Comparison of ENCODE assay signal across 11 cellular contexts in genomic region chr2:226813148-226813701, GRCh38. TPM values are rescaled to one million over a fixed set of nuclear protein-coding genes. Genes with fewer than 3 reads are reported as not detected.
A peak's percentile ranks its signal among the peaks of the same experiment; 100 is the strongest.
DNase-seq lines count a peak whose midpoint lies in the region; ATAC-seq and TF ChIP-seq lines count a peak whose summit lies in the region.
"Had no signal": no experiment of that assay in that cellular context is flagged by ENCODE, and none has a peak within 500 bp of the region (broad histone marks: within the 10 kb centered on the region; RNA-seq: fewer than 3 reads in every experiment).

No MANE protein-coding gene starts in this region.

- TF ChIP-seq CTCF in RWPE2 (IDR thresholded peaks at IDR 0.05; ENCODE audit: poor library complexity, severe bottlenecking) (peak; percentile 61), spleen (IDR thresholded peaks at IDR 0.05 in 8 of 11, conservative IDR thresholded peaks at IDR 0.05 in 3 of 11) (peak in 2 of 11 experiments; percentile 10 to 33)

- 82 to 100% (median 92%) methylated on average over 1 of the region's 1 CpG for WGBS in spleen, 5 donors

- H3K9me3 ChIP-seq in RWPE2 (ENCODE audit: severe bottlenecking): no peaks in the 10 kb centered on the region
- no peaks in the 10 kb centered on the region for H3K9me3 ChIP-seq in spleen

- H3K4me1 ChIP-seq in RWPE2 (ENCODE audit: insufficient read depth, poor library complexity, severe bottlenecking) (no peaks in the 10 kb centered on the region), spleen (no peaks in the 10 kb centered on the region)

- intact Hi-C loops in spleen (cut with DNase I; ENCODE audit: low total_unique reads): no loop called here

- ATAC-seq in GM19395 (IDR thresholded peaks at IDR 0.05; ENCODE audit: unreplicated experiment): peak; percentile 73
- ATAC-seq in RWPE2 (ENCODE audit: low read depth): no peak
- ATAC-seq in GM21526 (IDR thresholded peaks at IDR 0.05; ENCODE audit: low FRiP score, unreplicated experiment): no peak

- H3K4me3 ChIP-seq in RWPE2 (ENCODE audit: severe bottlenecking) (no peak overlapping the region), spleen (no peak overlapping the region)
- H3K4me3 ChIP-seq: lung had no signal

- DNase-seq in EH (ENCODE audit: low read depth) (peak; percentile 32), RWPE2 (ENCODE audit: low spot score) (no peak), inferior parietal cortex (ENCODE audit: extremely low spot score) (peak; percentile 50), GF-D8 (lab: John Stamatoyannopoulos, UW) (no peak), spleen (no peak), NCI-H774 (lab: John Stamatoyannopoulos, UW) (no peak)
- DNase-seq: activated B cell treated with CpG ODN at 0.5 μM for 24 hours, MV-4-11 had no signal

- TF ChIP-seq POLR2A in spleen (IDR thresholded peaks at IDR 0.05): no peak

- H3K36me3 ChIP-seq in RWPE2 (ENCODE audit: low read depth) (no peaks in the 10 kb centered on the region), spleen (no peaks in the 10 kb centered on the region)

- H3K27ac ChIP-seq in RWPE2 (ENCODE audit: poor library complexity, severe bottlenecking) (no peak overlapping the region), spleen (no peak overlapping the region)

- H3K27me3 ChIP-seq in RWPE2 (ENCODE audit: insufficient read depth, poor library complexity, severe bottlenecking) (no peaks in the 10 kb centered on the region), spleen (replicated peaks in 1 of 7) (peaks cover 0 to 28% (median 1%) of the 10 kb centered on the region in 7 donors)

RNA-seq across cellular contexts. Expression of gene IRS1, which starts 13.6 kb away (rescaled TPM):
- total RNA-seq in spleen: 10 to 100 TPM in 2 of 7 donors, 1 to 10 TPM in 5; 6.2 to 11.6 (median 9.3) TPM
- polyA plus RNA-seq in spleen: 1 to 10 TPM in 2 of 3 donors, under 1 TPM in 1; 0.89 to 1.5 (median 1.2) TPM

RNA-seq across cellular contexts. Expression of gene RHBDD1, which starts 22.6 kb away (rescaled TPM):
- total RNA-seq in spleen: 10 to 100 TPM; 27.1 to 67.5 (median 51.2) TPM
- 1 to 10 TPM; 6.1 to 8.0 (median 7.6) TPM for polyA plus RNA-seq in spleen

Comparison
In these comparisons a context has a peak if more than half of its experiments do, and no peak if none do; other contexts are left out.
1. DNase-seq: peak in EH (single experiment) and inferior parietal cortex (single experiment); none in RWPE2 (single experiment), GF-D8 (single experiment), spleen (single experiment) and NCI-H774 (single experiment).